Comparison of ENCODE assay signal across 32 cellular contexts in genomic region chr3:128710816-128711433, GRCh38.
"Had no signal": no experiment of that assay in that cellular context is flagged by ENCODE, and none has a peak within 500 bp of the region (broad histone marks: within the 10 kb centered on the region; RNA-seq: fewer than 3 reads in every experiment).

No MANE protein-coding gene starts in this region.

- H3K36me3 Mint-ChIP-seq: activated CD4-positive, alpha-beta memory T cell treated with anti-CD3 and anti-CD28 coated beads for 36 hours; activated naive CD8-positive, alpha-beta T cell treated with anti-CD3 and anti-CD28 coated beads for 36 hours; brain; naive B cell; stimulated activated effector memory CD8-positive, alpha-beta T cell treated with anti-CD3 and anti-CD28 coated beads, Interleukin-12 subunit alpha, Interleukin-12 subunit beta, amount 100 ng/mL, for 72 hours; type B pancreatic cell had no signal

- H3K4me1 ChIP-seq: adrenal gland, uterus had no signal

- H3K27me3 ChIP-seq: adrenal gland, dorsolateral prefrontal cortex, left lung, neutrophil, ovary, uterus had no signal

- H3K36me3 ChIP-seq: adrenal gland, left lung, neutrophil, ovary, uterus had no signal

- H3K27me3 Mint-ChIP-seq: activated CD4-positive, alpha-beta memory T cell treated with anti-CD3 and anti-CD28 coated beads for 36 hours; activated naive CD8-positive, alpha-beta T cell treated with anti-CD3 and anti-CD28 coated beads for 36 hours; naive B cell; stimulated activated naive CD8-positive, alpha-beta T cell treated with anti-CD3 and anti-CD28 coated beads, Interleukin-15, amount 100 ng/mL, for 72 hours; type B pancreatic cell had no signal

- H3K4me3 ChIP-seq: adrenal gland, coronary artery, dorsolateral prefrontal cortex, left lung, lung, ovary, uterus had no signal

- ATAC-seq: left lung; sciatic nerve; stimulated activated effector memory CD8-positive, alpha-beta T cell treated with anti-CD3 and anti-CD28 coated beads, Interleukin-12 subunit alpha, Interleukin-12 subunit beta, amount 100 ng/mL, for 72 hours; stimulated activated naive CD8-positive, alpha-beta T cell treated with anti-CD3 and anti-CD28 coated beads, Interleukin-15, amount 100 ng/mL, for 72 hours had no signal

- H3K9me3 Mint-ChIP-seq: activated CD4-positive, alpha-beta memory T cell treated with anti-CD3 and anti-CD28 coated beads for 36 hours; activated naive CD4-positive, alpha-beta T cell treated with anti-CD3 and anti-CD28 coated beads for 36 hours; activated naive CD8-positive, alpha-beta T cell treated with anti-CD3 and anti-CD28 coated beads for 36 hours; activated T-helper 1 cell treated with anti-CD3 and anti-CD28 coated beads, Interleukin-12 subunit alpha, Interleukin-12 subunit beta, Interleukin-2, Interleukin-4 antibody, amounts not matched to agents 30 ng/mL and 10 ng/mL and 1 ng/mL, durations not matched to agents 14 hours and 24 hours and 36 hours; brain; naive B cell; nephron progenitor cell; stimulated activated effector memory CD8-positive, alpha-beta T cell treated with anti-CD3 and anti-CD28 coated beads, Interleukin-12 subunit alpha, Interleukin-12 subunit beta, amount 100 ng/mL, for 72 hours; type B pancreatic cell had no signal

- DNase-seq: activated CD4-positive, alpha-beta memory T cell treated with anti-CD3 and anti-CD28 coated beads for 36 hours; activated CD4-positive, alpha-beta T cell treated with anti-CD3 and anti-CD28 coated beads for 48 hours; activated CD8-positive, alpha-beta memory T cell treated with anti-CD3 and anti-CD28 coated beads, Interleukin-2, amount 50 U/mL, for 4 hours; activated effector memory CD4-positive, alpha-beta T cell treated with anti-CD3 and anti-CD28 coated beads, Interleukin-2, amount 50 U/mL, for 16 hours; activated naive CD4-positive, alpha-beta T cell treated with anti-CD3 and anti-CD28 coated beads for 36 hours; activated naive CD8-positive, alpha-beta T cell treated with anti-CD3 and anti-CD28 coated beads for 36 hours; activated T-cell treated with anti-CD3 and anti-CD28 coated beads, Interleukin-2, amount 50 U/mL, for 1 hour; adrenal gland; aorta; dorsolateral prefrontal cortex; effector memory CD4-positive, alpha-beta T cell; erythroblast; foreskin melanocyte; left lung; naive B cell; nephron progenitor cell; ovary; small intestine; stimulated activated CD4-positive, alpha-beta T cell treated with anti-CD3 and anti-CD28 coated beads, Interleukin-4, amount 100 ng/mL, for 24 hours; stimulated activated naive CD8-positive, alpha-beta T cell treated with anti-CD3 and anti-CD28 coated beads, Interleukin-15, amount 100 ng/mL, for 72 hours; substantia nigra; uterus had no signal

- H3K9me3 ChIP-seq: adrenal gland, left lung, neutrophil, ovary, uterus had no signal

- H3K4me1 Mint-ChIP-seq: brain had no signal

- H3K4me3 Mint-ChIP-seq: activated CD4-positive, alpha-beta memory T cell treated with anti-CD3 and anti-CD28 coated beads for 36 hours; activated naive CD4-positive, alpha-beta T cell treated with anti-CD3 and anti-CD28 coated beads for 36 hours; activated naive CD8-positive, alpha-beta T cell treated with anti-CD3 and anti-CD28 coated beads for 36 hours; activated T-helper 1 cell treated with anti-CD3 and anti-CD28 coated beads, Interleukin-12 subunit alpha, Interleukin-12 subunit beta, Interleukin-2, Interleukin-4 antibody, amounts not matched to agents 30 ng/mL and 10 ng/mL and 1 ng/mL, durations not matched to agents 14 hours and 24 hours and 36 hours; brain; naive B cell; stimulated activated effector memory CD8-positive, alpha-beta T cell treated with anti-CD3 and anti-CD28 coated beads, Interleukin-12 subunit alpha, Interleukin-12 subunit beta, amount 100 ng/mL, for 72 hours; stimulated activated naive CD8-positive, alpha-beta T cell treated with anti-CD3 and anti-CD28 coated beads, Interleukin-15, amount 100 ng/mL, for 72 hours had no signal

- H3K27ac ChIP-seq: adrenal gland, coronary artery, dorsolateral prefrontal cortex, left lung, ovary, uterus, VCaP had no signal

- H3K27ac Mint-ChIP-seq: activated CD4-positive, alpha-beta memory T cell treated with anti-CD3 and anti-CD28 coated beads for 36 hours; activated naive CD4-positive, alpha-beta T cell treated with anti-CD3 and anti-CD28 coated beads for 36 hours; activated naive CD8-positive, alpha-beta T cell treated with anti-CD3 and anti-CD28 coated beads for 36 hours; activated T-helper 1 cell treated with anti-CD3 and anti-CD28 coated beads, Interleukin-12 subunit alpha, Interleukin-12 subunit beta, Interleukin-2, Interleukin-4 antibody, amounts not matched to agents 30 ng/mL and 10 ng/mL and 1 ng/mL, durations not matched to agents 14 hours and 24 hours and 36 hours; brain; progenitor cell of endocrine pancreas; stimulated activated effector memory CD8-positive, alpha-beta T cell treated with anti-CD3 and anti-CD28 coated beads, Interleukin-12 subunit alpha, Interleukin-12 subunit beta, amount 100 ng/mL, for 72 hours; stimulated activated naive CD8-positive, alpha-beta T cell treated with anti-CD3 and anti-CD28 coated beads, Interleukin-15, amount 100 ng/mL, for 72 hours had no signal
